1 cellular context compared by ENCODE assay signal in genomic region chr19:58002384-58003152, GRCh38.
TF ChIP-seq lines count a peak whose summit lies in the region.

TSS of gene ZNF606 (minus strand) at chr19:58002820. CDS start at chr19:58001319, 1,501 bp downstream.

TF ChIP-seq in HepG2, 621 proteins besides CTCF, POLR2A, EP300 and RAD21 (continued from another document and continues in another):
- TF ChIP-seq ZBTB26 (CRISPR knock-in tag; IDR thresholded peaks at IDR 0.05; ENCODE audit: borderline replicate concordance) = no peak
- peak; percentile 82; the same call in 1 of the 2 replicates for TF ChIP-seq ZNF446 (CRISPR knock-in tag; IDR thresholded peaks at IDR 0.05)
- no peak for TF ChIP-seq ZKSCAN8 (CRISPR knock-in tag; IDR thresholded peaks at IDR 0.05; ENCODE audit: borderline replicate concordance)
- TF ChIP-seq IKZF1 (IDR thresholded peaks at IDR 0.05) = no peak
- peak; percentile 23; the same call in 1 of the 2 replicates for TF ChIP-seq ZNF160 (CRISPR knock-in tag; IDR thresholded peaks at IDR 0.05)
- TF ChIP-seq ZBTB33 (CRISPR knock-in tag; IDR thresholded peaks at IDR 0.05) = peak; percentile 17; the same call in 1 of the 2 replicates
- TF ChIP-seq THYN1 (CRISPR knock-in tag; IDR thresholded peaks at IDR 0.05; ENCODE audit: borderline replicate concordance, low read depth) = no peak
- TF ChIP-seq MBD4 (IDR thresholded peaks at IDR 0.05; ENCODE audit: borderline replicate concordance, low read length) = no peak
- TF ChIP-seq KLF15 (CRISPR knock-in tag; IDR thresholded peaks at IDR 0.05; ENCODE audit: borderline replicate concordance) = 0 out of 2 replicates have a peak, but pooled peaks have one; percentile 73
- no peak for TF ChIP-seq MEIS2 (CRISPR knock-in tag; IDR thresholded peaks at IDR 0.05)
- no peak for TF ChIP-seq HOXA7 (CRISPR knock-in tag; IDR thresholded peaks at IDR 0.05)
- no peak for TF ChIP-seq ZBTB1 (CRISPR knock-in tag; IDR thresholded peaks at IDR 0.05; ENCODE audit: borderline replicate concordance)
- no peak for TF ChIP-seq PCBP1 (IDR thresholded peaks at IDR 0.05; ENCODE audit: borderline replicate concordance, low read depth, low read length)
- peak; percentile 95 for TF ChIP-seq IRF2 (CRISPR knock-in tag; IDR thresholded peaks at IDR 0.05)
- TF ChIP-seq MLLT10 (CRISPR knock-in tag; IDR thresholded peaks at IDR 0.05) = no peak
- peak; percentile 62; the same call in 1 of the 2 replicates for TF ChIP-seq SALL1 (CRISPR knock-in tag; IDR thresholded peaks at IDR 0.05)
- TF ChIP-seq ZNF772 (CRISPR knock-in tag; IDR thresholded peaks at IDR 0.05) = peak; percentile 83; the same call in 1 of the 2 replicates
- no peak for TF ChIP-seq ZNF597 (CRISPR knock-in tag; IDR thresholded peaks at IDR 0.05)
- TF ChIP-seq ARHGAP35 (CRISPR knock-in tag; IDR thresholded peaks at IDR 0.05; ENCODE audit: borderline replicate concordance) = peak; percentile 76; the same call in 1 of the 2 replicates
- TF ChIP-seq TAF1 (CRISPR knock-in tag; IDR thresholded peaks at IDR 0.05) = peak; percentile 77
- TF ChIP-seq ATM (IDR thresholded peaks at IDR 0.05; ENCODE audit: borderline replicate concordance) = no peak
- TF ChIP-seq PAF1 (CRISPR knock-in tag; IDR thresholded peaks at IDR 0.05) = no peak
- TF ChIP-seq KDM2A (CRISPR knock-in tag; IDR thresholded peaks at IDR 0.05; ENCODE audit: borderline replicate concordance, low read depth) = peak; percentile 96
- TF ChIP-seq SMC3 (IDR thresholded peaks at IDR 0.05; ENCODE audit: low read length) = no peak
- TF ChIP-seq ZFP90 (CRISPR knock-in tag; IDR thresholded peaks at IDR 0.05; ENCODE audit: borderline replicate concordance) = no peak; the same call in 1 of the 2 replicates
- TF ChIP-seq ZNF280D (CRISPR knock-in tag; IDR thresholded peaks at IDR 0.05) = peak; percentile 98
- peak; percentile 52; the same call in 1 of the 2 replicates for TF ChIP-seq ZNF503 (CRISPR knock-in tag; IDR thresholded peaks at IDR 0.05)
- TF ChIP-seq GLMP (CRISPR knock-in tag; IDR thresholded peaks at IDR 0.05; ENCODE audit: borderline replicate concordance) = no peak
- no peak for TF ChIP-seq ZNF235 (CRISPR knock-in tag; IDR thresholded peaks at IDR 0.05; ENCODE audit: borderline replicate concordance)
- TF ChIP-seq DRAP1 (CRISPR knock-in tag; IDR thresholded peaks at IDR 0.05) = peak; percentile 53; the same call in 1 of the 2 replicates
- TF ChIP-seq ESRRA (CRISPR knock-in tag; IDR thresholded peaks at IDR 0.05; ENCODE audit: low read depth) = no peak
- TF ChIP-seq ZNF143 (CRISPR knock-in tag; IDR thresholded peaks at IDR 0.05) = peak; percentile 99
- TF ChIP-seq XBP1 (CRISPR knock-in tag; IDR thresholded peaks at IDR 0.05) = no peak
- 0 out of 2 replicates have a peak, but pooled peaks have one; percentile 43 for TF ChIP-seq SP140L (CRISPR knock-in tag; IDR thresholded peaks at IDR 0.05; ENCODE audit: borderline replicate concordance)
- peak; percentile 78 for TF ChIP-seq POLR2G (IDR thresholded peaks at IDR 0.05; ENCODE audit: low read depth, low read length)
- no peak for TF ChIP-seq CBX2 (IDR thresholded peaks at IDR 0.05; ENCODE audit: low read depth, low read length)
- TF ChIP-seq CBX2 (CRISPR knock-in tag; IDR thresholded peaks at IDR 0.05; ENCODE audit: low read depth) = no peak
- TF ChIP-seq ZNF747 (CRISPR knock-in tag; IDR thresholded peaks at IDR 0.05; ENCODE audit: borderline replicate concordance) = 0 out of 2 replicates have a peak, but pooled peaks have one; percentile 21
- TF ChIP-seq ZBTB39 (CRISPR knock-in tag; IDR thresholded peaks at IDR 0.05) = 0 out of 2 replicates have a peak, but pooled peaks have one; percentile 44
- no peak for TF ChIP-seq ARNTL (CRISPR knock-in tag; IDR thresholded peaks at IDR 0.05)
- no peak for TF ChIP-seq ZNF337 (CRISPR knock-in tag; IDR thresholded peaks at IDR 0.05; ENCODE audit: borderline replicate concordance, low read depth)
- no peak for TF ChIP-seq PLSCR1 (CRISPR knock-in tag; IDR thresholded peaks at IDR 0.05; ENCODE audit: borderline replicate concordance)
- TF ChIP-seq ZMAT5 (CRISPR knock-in tag; IDR thresholded peaks at IDR 0.05; ENCODE audit: borderline replicate concordance, low read depth) = no peak
- no peak; the same call in 1 of the 2 replicates for TF ChIP-seq ZNF256 (CRISPR knock-in tag; conservative IDR thresholded peaks at IDR 0.05)
- no peak for TF ChIP-seq TP53 (CRISPR knock-in tag; conservative IDR thresholded peaks at IDR 0.05)
- no peak for TF ChIP-seq ZFYVE20 (CRISPR knock-in tag; IDR thresholded peaks at IDR 0.05; ENCODE audit: borderline replicate concordance, low read depth)
- no peak for TF ChIP-seq SKI (IDR thresholded peaks at IDR 0.05; ENCODE audit: partially characterized antibody)
- no peak for TF ChIP-seq ZNF326 (CRISPR knock-in tag; IDR thresholded peaks at IDR 0.05; ENCODE audit: borderline replicate concordance)
- TF ChIP-seq ZNF562 (CRISPR knock-in tag; IDR thresholded peaks at IDR 0.05; ENCODE audit: borderline replicate concordance) = no peak
- no peak for TF ChIP-seq ZNF282 (IDR thresholded peaks at IDR 0.05; ENCODE audit: partially characterized antibody)
- no peak for TF ChIP-seq HMGA1 (CRISPR knock-in tag; conservative IDR thresholded peaks at IDR 0.05)
- TF ChIP-seq ZNF616 (CRISPR knock-in tag; IDR thresholded peaks at IDR 0.05; ENCODE audit: low read depth) = 0 out of 2 replicates have a peak, but pooled peaks have one; percentile 28
- TF ChIP-seq TEAD3 (CRISPR knock-in tag; optimal IDR thresholded peaks at IDR 0.05; ENCODE audit: borderline replicate concordance) = peak; percentile 41
- peak; percentile 82; the same call in 1 of the 2 replicates for TF ChIP-seq ZNF788 (CRISPR knock-in tag; IDR thresholded peaks at IDR 0.05; ENCODE audit: borderline replicate concordance)
- TF ChIP-seq GLI4 (CRISPR knock-in tag; IDR thresholded peaks at IDR 0.05; ENCODE audit: borderline replicate concordance) = peak; percentile 61; the same call in 1 of the 2 replicates
- TF ChIP-seq FOSL1 (CRISPR knock-in tag; IDR thresholded peaks at IDR 0.05; ENCODE audit: borderline replicate concordance) = no peak
- TF ChIP-seq ZNF564 (CRISPR knock-in tag; IDR thresholded peaks at IDR 0.05) = peak; percentile 85; the same call in 1 of the 2 replicates
- TF ChIP-seq ZFP1 (CRISPR knock-in tag; IDR thresholded peaks at IDR 0.05) = no peak
